In the genomic region with DNA sequence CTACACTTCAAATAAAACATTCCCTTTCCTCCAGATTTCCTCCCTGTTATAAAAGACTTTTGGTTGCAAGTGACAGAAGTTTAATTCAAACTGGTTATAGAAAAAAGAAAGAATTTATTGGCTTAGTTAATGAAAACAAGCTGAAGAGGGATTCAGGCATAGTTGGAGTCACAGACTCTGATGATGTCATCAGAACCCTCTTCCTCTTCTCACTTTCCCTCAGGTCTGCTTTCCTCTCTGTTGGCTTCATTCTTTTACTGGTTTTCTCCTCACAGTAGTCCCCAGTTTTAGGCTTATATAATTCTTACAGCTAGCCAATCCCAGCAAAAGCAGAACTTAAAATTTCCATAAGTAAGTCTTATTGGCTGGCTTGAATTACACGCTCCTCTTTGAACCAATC, we compare ENCODE assay signal across 13 cellular contexts. TPM values are rescaled to one million over a fixed set of nuclear protein-coding genes. Genes with fewer than 3 reads are reported as not detected.
DNase-seq lines count a peak whose midpoint lies in the region; ATAC-seq and TF ChIP-seq lines count a peak whose summit lies in the region.
"Had no signal": no experiment of that assay in that cellular context is flagged by ENCODE, and none has a peak within 500 bp of the region (broad histone marks: within the 10 kb centered on the region; RNA-seq: fewer than 3 reads in every experiment).

No MANE protein-coding gene starts in this region.

- peaks cover 60 to 84% (median 70%) of the 10 kb centered on the region in 4 donors for H3K4me1 Mint-ChIP-seq in CD4-positive, alpha-beta memory T cell
- peaks cover 25% of the 10 kb centered on the region for H3K4me1 Mint-ChIP-seq in memory B cell

- H3K9me3 ChIP-seq in CD4-positive, alpha-beta memory T cell (ENCODE audit: control insufficient read depth in 1 of 2, low read length in 2 of 2): no peaks in the 10 kb centered on the region
- no peaks in the 10 kb centered on the region for H3K9me3 ChIP-seq in HEK293 (ENCODE audit: control insufficient read depth, insufficient read depth, low read depth, low read length)
- H3K9me3 ChIP-seq in smooth muscle cell (replicated peaks; ENCODE audit: low read depth): no peaks in the 10 kb centered on the region
- H3K9me3 ChIP-seq: uterus had no signal

- peak overlapping the region in 5 of 8 donors; percentile 1 to 78 (median 63) for H3K4me3 Mint-ChIP-seq in CD4-positive, alpha-beta memory T cell
- no peak overlapping the region for H3K4me3 Mint-ChIP-seq in memory B cell

- H3K27me3 Mint-ChIP-seq in CD4-positive, alpha-beta memory T cell: no peaks in the 10 kb centered on the region
- H3K27me3 Mint-ChIP-seq in memory B cell: no peaks in the 10 kb centered on the region

- no peaks in the 10 kb centered on the region for H3K27me3 ChIP-seq in CD4-positive, alpha-beta memory T cell (ENCODE audit: insufficient read depth, low read length)
- H3K27me3 ChIP-seq in smooth muscle cell (ENCODE audit: low read depth): no peaks in the 10 kb centered on the region
- H3K27me3 ChIP-seq: uterus had no signal

- no peak overlapping the region for H2AFZ ChIP-seq in smooth muscle cell (ENCODE audit: low read depth)

- H3K27ac ChIP-seq in CD4-positive, alpha-beta memory T cell (ENCODE audit: low read depth, low read length): no peak overlapping the region
- H3K27ac ChIP-seq in HEK293 (ENCODE audit: extremely low read depth, low read depth, low read length) (no peak overlapping the region), smooth muscle cell (ENCODE audit: low read depth) (no peak overlapping the region)
- H3K27ac ChIP-seq: uterus had no signal

- H3K9ac ChIP-seq in smooth muscle cell (ENCODE audit: low read depth): no peak overlapping the region

- WGBS in smooth muscle cell (ENCODE audit: low lambda C conversion rate): 100% methylated on average over 1 of the region's 1 CpG

- no peak overlapping the region for H3K4me2 ChIP-seq in smooth muscle cell

- H3K27ac Mint-ChIP-seq in CD4-positive, alpha-beta memory T cell: peak overlapping the region; percentile 59 to 89 (median 83)
- H3K27ac Mint-ChIP-seq in memory B cell: peak overlapping the region; percentile 24

- no peaks in the 10 kb centered on the region for H3K79me2 ChIP-seq in smooth muscle cell (ENCODE audit: low read depth)

- no peaks in the 10 kb centered on the region for H4K20me1 ChIP-seq in smooth muscle cell (ENCODE audit: low read depth)

- CTCF ChIA-PET in CD4-positive, alpha-beta memory T cell (lab: Charles Lee; ENCODE audit: partially characterized antibody): no interaction called here
- CTCF ChIA-PET in HEK293 (lab: Yijun Ruan, JAX): no interaction called here

- no peaks in the 10 kb centered on the region for H3K36me3 Mint-ChIP-seq in CD4-positive, alpha-beta memory T cell
- H3K36me3 Mint-ChIP-seq in memory B cell: peaks cover 2% of the 10 kb centered on the region

- peaks cover 75% of the 10 kb centered on the region for H3K4me1 ChIP-seq in CD4-positive, alpha-beta memory T cell (ENCODE audit: insufficient read depth, low read length)
- 0 out of 2 replicates have a peak, but pooled peaks cover 2% of the 10 kb centered on the region for H3K4me1 ChIP-seq in HEK293 (ENCODE audit: control insufficient read depth, insufficient read depth, low read length)
- H3K4me1 ChIP-seq in smooth muscle cell (ENCODE audit: low read depth): no peaks in the 10 kb centered on the region
- H3K4me1 ChIP-seq: uterus had no signal

- intact Hi-C loops in CD4-positive, alpha-beta memory T cell (cut with micrococcal nuclease): loop anchor here (1.0 kb wide), 1 partner anchor 9 kb away; no protein-coding TSS in a partner anchor

- no peaks in the 10 kb centered on the region for H3F3A ChIP-seq in smooth muscle cell (ENCODE audit: low read depth)

- POLR2A ChIA-PET in CD4-positive, alpha-beta memory T cell (lab: Charles Lee; ENCODE audit: partially characterized antibody): interaction anchor here (0.7 to 12.0 kb wide), 6 partner anchors 12 to 58 kb away, joined by 3 to 193 read pairs (median 4); a partner anchor contains a TSS
- POLR2A ChIA-PET in HEK293 (lab: Yijun Ruan, JAX): no interaction called here

- H3K9me3 Mint-ChIP-seq in CD4-positive, alpha-beta memory T cell: peaks cover 0 to 4% (median 1%) of the 10 kb centered on the region in 8 donors
- peaks cover 3% of the 10 kb centered on the region for H3K9me3 Mint-ChIP-seq in memory B cell

- H3K36me3 ChIP-seq in CD4-positive, alpha-beta memory T cell (ENCODE audit: insufficient read depth, low read length): no peaks in the 10 kb centered on the region
- H3K36me3 ChIP-seq in HEK293 (ENCODE audit: control insufficient read depth in 2 of 2, insufficient read depth in 1 of 2, low read length in 2 of 2) (no peaks in the 10 kb centered on the region), smooth muscle cell (ENCODE audit: low read depth) (no peaks in the 10 kb centered on the region)

- peak; percentile 81 for ATAC-seq in memory B cell (ENCODE audit: low read depth)
- ATAC-seq: left lobe of liver had no signal

- no peak for DNase-seq in CD4-positive, alpha-beta memory T cell
- peak; percentile 43 for DNase-seq in SKM-1 treated with dmso at 0.1 percent for 144 hours (lab: John Stamatoyannopoulos, UW; ENCODE audit: unreplicated experiment)
- DNase-seq in memory B cell (ENCODE audit: low spot score in 2 of 2): no peak
- no peak for DNase-seq in smooth muscle cell (lab: John Stamatoyannopoulos, UW; ENCODE audit: unreplicated experiment)
- no peak for DNase-seq in midbrain (lab: John Stamatoyannopoulos, UW)
- no peak for DNase-seq in NCI-H128 (lab: John Stamatoyannopoulos, UW; ENCODE audit: unreplicated experiment)
- no peak for DNase-seq in epidermal melanocyte (ENCODE audit: insufficient read length, low spot score)
- DNase-seq: NCI-H2081, retina, SHP77, uterus had no signal

- H3K4me3 ChIP-seq in CD4-positive, alpha-beta memory T cell (ENCODE audit: low read length in 2 of 2): no peak overlapping the region
- H3K4me3 ChIP-seq in HEK293 (ENCODE audit: low read depth, low read length) (no peak overlapping the region), smooth muscle cell (no peak overlapping the region)
- H3K4me3 ChIP-seq: uterus had no signal

- TF ChIP-seq CTCF in HEK293 (tag by site-specific recombination; IDR thresholded peaks at IDR 0.05) (no peak), smooth muscle cell (IDR thresholded peaks at IDR 0.05; ENCODE audit: borderline replicate concordance, insufficient read depth, poor library complexity, severe bottlenecking) (no peak)

TF ChIP-seq in HEK293, 187 proteins besides CTCF, POLR2A, EP300 and RAD21 (continues in another document):
- peak; percentile 34; the same call in 1 of the 2 replicates for TF ChIP-seq MZF1 (tag by site-specific recombination; IDR thresholded peaks at IDR 0.05; ENCODE audit: borderline replicate concordance)
- peak; percentile 18; the same call in 1 of the 2 replicates for TF ChIP-seq ZNF629 (tag by site-specific recombination; IDR thresholded peaks at IDR 0.05)
- TF ChIP-seq, protein P1, sequence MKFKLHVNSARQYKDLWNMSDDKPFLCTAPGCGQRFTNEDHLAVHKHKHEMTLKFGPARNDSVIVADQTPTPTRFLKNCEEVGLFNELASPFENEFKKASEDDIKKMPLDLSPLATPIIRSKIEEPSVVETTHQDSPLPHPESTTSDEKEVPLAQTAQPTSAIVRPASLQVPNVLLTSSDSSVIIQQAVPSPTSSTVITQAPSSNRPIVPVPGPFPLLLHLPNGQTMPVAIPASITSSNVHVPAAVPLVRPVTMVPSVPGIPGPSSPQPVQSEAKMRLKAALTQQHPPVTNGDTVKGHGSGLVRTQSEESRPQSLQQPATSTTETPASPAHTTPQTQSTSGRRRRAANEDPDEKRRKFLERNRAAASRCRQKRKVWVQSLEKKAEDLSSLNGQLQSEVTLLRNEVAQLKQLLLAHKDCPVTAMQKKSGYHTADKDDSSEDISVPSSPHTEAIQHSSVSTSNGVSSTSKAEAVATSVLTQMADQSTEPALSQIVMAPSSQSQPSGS (tag by site-specific recombination; IDR thresholded peaks at IDR 0.05; ENCODE audit: low read depth): peak; percentile 70
- TF ChIP-seq, protein P2, sequence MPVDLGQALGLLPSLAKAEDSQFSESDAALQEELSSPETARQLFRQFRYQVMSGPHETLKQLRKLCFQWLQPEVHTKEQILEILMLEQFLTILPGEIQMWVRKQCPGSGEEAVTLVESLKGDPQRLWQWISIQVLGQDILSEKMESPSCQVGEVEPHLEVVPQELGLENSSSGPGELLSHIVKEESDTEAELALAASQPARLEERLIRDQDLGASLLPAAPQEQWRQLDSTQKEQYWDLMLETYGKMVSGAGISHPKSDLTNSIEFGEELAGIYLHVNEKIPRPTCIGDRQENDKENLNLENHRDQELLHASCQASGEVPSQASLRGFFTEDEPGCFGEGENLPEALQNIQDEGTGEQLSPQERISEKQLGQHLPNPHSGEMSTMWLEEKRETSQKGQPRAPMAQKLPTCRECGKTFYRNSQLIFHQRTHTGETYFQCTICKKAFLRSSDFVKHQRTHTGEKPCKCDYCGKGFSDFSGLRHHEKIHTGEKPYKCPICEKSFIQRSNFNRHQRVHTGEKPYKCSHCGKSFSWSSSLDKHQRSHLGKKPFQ (tag by site-specific recombination; IDR thresholded peaks at IDR 0.05): no peak
- TF ChIP-seq ZNF23 (tag by site-specific recombination; IDR thresholded peaks at IDR 0.05; ENCODE audit: borderline replicate concordance): no peak
- peak; percentile 42; the same call in 1 of the 2 replicates for TF ChIP-seq ZNF335 (tag by site-specific recombination; conservative IDR thresholded peaks at IDR 0.05)
- no peak for TF ChIP-seq ZNF155 (tag by site-specific recombination; IDR thresholded peaks at IDR 0.05)
- TF ChIP-seq ZNF48 (tag by site-specific recombination; IDR thresholded peaks at IDR 0.05): no peak
- TF ChIP-seq ZNF777 (tag by site-specific recombination; IDR thresholded peaks at IDR 0.05; ENCODE audit: borderline replicate concordance): no peak

RNA-seq across cellular contexts. Expression of a gene that starts 32.0 kb away (rescaled TPM):
- total RNA-seq in CD4-positive, alpha-beta memory T cell: 100 to 1,000 TPM; 420 to 430 TPM
- 100 to 1,000 TPM; 289 to 302 TPM for polyA plus RNA-seq in CD4-positive, alpha-beta memory T cell
- total RNA-seq in smooth muscle cell: 126 and 128 TPM in 2 replicates
- 19.5 and 22.0 TPM in 2 replicates for polyA plus RNA-seq in smooth muscle cell
